In the genomic region with DNA sequence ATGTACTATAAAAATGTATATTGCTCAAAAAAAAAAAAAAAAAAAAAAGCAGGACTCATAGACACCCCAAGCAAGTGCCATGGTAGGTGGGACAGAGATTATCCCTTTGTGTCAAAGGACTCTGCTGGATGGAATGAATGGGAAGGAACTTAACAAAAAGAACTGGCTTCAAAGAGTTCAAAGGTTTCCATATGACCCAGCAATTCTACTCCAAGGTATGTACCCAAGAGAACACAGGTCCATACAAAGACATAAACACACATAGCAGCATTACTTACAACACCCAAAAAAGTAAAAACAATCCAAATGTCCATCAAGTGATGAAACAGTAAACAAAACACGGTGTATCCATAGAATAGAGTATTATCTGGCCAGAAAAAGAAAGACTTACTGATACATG, we compare ENCODE assay signal across 20 cellular contexts.
A peak's percentile ranks its signal among the peaks of the same experiment; 100 is the strongest.
DNase-seq lines count a peak whose midpoint lies in the region; ATAC-seq, FAIRE-seq and TF ChIP-seq lines count a peak whose summit lies in the region.
"Had no signal": no experiment of that assay in that cellular context is flagged by ENCODE, and none has a peak within 500 bp of the region (broad histone marks: within the 10 kb centered on the region; RNA-seq: fewer than 3 reads in every experiment).

No MANE protein-coding gene starts in this region.

- H3K36me3 Mint-ChIP-seq in neural progenitor cell (peaks cover 4% of the 10 kb centered on the region), glutamatergic neuron (ENCODE audit: unreplicated experiment) (peaks cover 17% of the 10 kb centered on the region)

- H3K36me3 ChIP-seq in HepG2 (replicated peaks in 1 of 2; ENCODE audit: control insufficient read depth in 1 of 2, insufficient read depth in 2 of 2, low read length in 2 of 2), result no peaks in the 10 kb centered on the region
- H3K36me3 ChIP-seq in right lobe of liver, result no peaks in the 10 kb centered on the region
- no peaks in the 10 kb centered on the region for H3K36me3 ChIP-seq in neural progenitor cell

- H3K4me3 ChIP-seq in HepG2 (replicated peaks in 1 of 3; ENCODE audit: insufficient read depth in 1 of 3, low read depth in 2 of 3, low read length in 3 of 3) (no peak overlapping the region), right lobe of liver (no peak overlapping the region), neural progenitor cell (no peak overlapping the region)
- H3K4me3 ChIP-seq: A549; BLaER1 treated with 17β-estradiol and CSF1 and Interleukin-3, amounts not matched to agents 10 nM and 100 nM; GM12878 had no signal

- peak overlapping the region; percentile 2 for H3K27ac ChIP-seq in HepG2 (ENCODE audit: extremely low read length, insufficient read depth, low read length)
- no peak overlapping the region for H3K27ac ChIP-seq in right lobe of liver
- no peak overlapping the region for H3K27ac ChIP-seq in neural progenitor cell
- H3K27ac ChIP-seq: 22Rv1; A549; BLaER1 treated with 17β-estradiol and CSF1 and Interleukin-3, amounts not matched to agents 10 nM and 100 nM; C4-2B had no signal

- no peak for TF ChIP-seq RAD21 in HepG2 (CRISPR knock-in tag; IDR thresholded peaks at IDR 0.05)

- H4K20me1 ChIP-seq in HepG2 (ENCODE audit: insufficient read depth, low read length) (no peaks in the 10 kb centered on the region), neural progenitor cell (ENCODE audit: low read depth) (no peaks in the 10 kb centered on the region)
- H4K20me1 ChIP-seq: BLaER1 treated with 17β-estradiol and CSF1 and Interleukin-3, amounts not matched to agents 10 nM and 100 nM had no signal

- TF ChIP-seq EP300 in HepG2 (IDR thresholded peaks at IDR 0.05; ENCODE audit: low read depth in 2 of 2, low read length in 2 of 2) (no peak), HepG2 (CRISPR knock-in tag; IDR thresholded peaks at IDR 0.05; ENCODE audit: borderline replicate concordance) (no peak)

- WGBS in HepG2 (ENCODE audit: low lambda C conversion rate), result 23% methylated on average over 1 of the region's 1 CpG
- WGBS in right lobe of liver (ENCODE audit: insufficient coverage, low coverage, low lambda C conversion rate, missing lambda C conversion rate), result 60% methylated on average over 1 of the region's 1 CpG

- H3K27me3 ChIP-seq in HepG2 (ENCODE audit: control insufficient read depth in 1 of 2, insufficient read depth in 2 of 2, low read length in 2 of 2) (no peaks in the 10 kb centered on the region), right lobe of liver (no peaks in the 10 kb centered on the region), neural progenitor cell (no peaks in the 10 kb centered on the region)
- H3K27me3 ChIP-seq: BLaER1 treated with 17β-estradiol and CSF1 and Interleukin-3, amounts not matched to agents 10 nM and 100 nM had no signal

- H3K4me1 ChIP-seq in HepG2 (ENCODE audit: insufficient read depth, low read length) (peaks cover 20% of the 10 kb centered on the region), right lobe of liver (no peaks in the 10 kb centered on the region), neural progenitor cell (peaks cover 26% of the 10 kb centered on the region)
- H3K4me1 ChIP-seq: A549 had no signal

- H3K4me3 Mint-ChIP-seq in neural progenitor cell (no peak overlapping the region), glutamatergic neuron (ENCODE audit: unreplicated experiment) (no peak overlapping the region)
- H3K4me3 Mint-ChIP-seq: B cell; CD4-positive, alpha-beta T cell; CD8-positive, alpha-beta T cell had no signal

- TF ChIP-seq POLR2A in HepG2 (IDR thresholded peaks at IDR 0.05; ENCODE audit: insufficient read depth in 1 of 2, low read depth in 2 of 2, low read length in 2 of 2) (no peak), right lobe of liver (IDR thresholded peaks at IDR 0.05) (no peak)

- H3K9me3 Mint-ChIP-seq in neural progenitor cell (peaks cover 8% of the 10 kb centered on the region), glutamatergic neuron (ENCODE audit: unreplicated experiment) (peaks cover 2% of the 10 kb centered on the region)

- H2AFZ ChIP-seq in HepG2 (ENCODE audit: low read length), result no peak overlapping the region
- no peak overlapping the region for H2AFZ ChIP-seq in neural progenitor cell (replicated peaks)

- TF ChIP-seq CTCF in HepG2 (CRISPR knock-in tag; IDR thresholded peaks at IDR 0.05) (no peak), right lobe of liver (IDR thresholded peaks at IDR 0.05) (no peak), neural progenitor cell (IDR thresholded peaks at IDR 0.05) (no peak), glutamatergic neuron (IDR thresholded peaks at IDR 0.05; ENCODE audit: partially characterized antibody, unreplicated experiment) (no peak)

- intact Hi-C loops in HepG2 (cut with micrococcal nuclease; ENCODE audit: unreplicated experiment), result no loop called here
- intact Hi-C loops in right lobe of liver (cut with DNase I), result no loop called here

- DNase-seq in HepG2 (ENCODE audit: low spot score) (peak; percentile 59), right lobe of liver (no peak), neural progenitor cell (ENCODE audit: low spot score) (peak; percentile 36), glutamatergic neuron (no peak), HUDEP-2 (lab: John Stamatoyannopoulos, UW; ENCODE audit: unreplicated experiment in 76 of 76) (no peak)
- DNase-seq: AML-193; Caco-2; Calu3; CD4-positive, alpha-beta T cell; CD8-positive, alpha-beta T cell; DMS79 treated with DMSO at 0.1 percent for 48 hours; GDM1 had no signal

- peak; percentile 63 for FAIRE-seq in HepG2 (lab: Jason Lieb, UNC)
- FAIRE-seq: A549, D721Med, GM12878, GM12892 had no signal

- peak overlapping the region; percentile 19 for H3K27ac Mint-ChIP-seq in neural progenitor cell
- no peak overlapping the region for H3K27ac Mint-ChIP-seq in glutamatergic neuron (ENCODE audit: unreplicated experiment)
- H3K27ac Mint-ChIP-seq: B cell; CD4-positive, alpha-beta T cell; CD8-positive, alpha-beta T cell had no signal

- no TSS peak for BruUV-seq in HepG2 (replicated peaks; lab: Mats Ljungman, UMichigan)

- POLR2A ChIA-PET in HepG2 (lab: Yijun Ruan, JAX), result no interaction called here

- H3K4me2 ChIP-seq in HepG2 (ENCODE audit: low read depth, low read length) (no peak overlapping the region), neural progenitor cell (peak overlapping the region; percentile 62)
- H3K4me2 ChIP-seq: A549 had no signal

- H3K4me1 Mint-ChIP-seq in neural progenitor cell (peaks cover 29% of the 10 kb centered on the region), glutamatergic neuron (ENCODE audit: low read depth, unreplicated experiment) (peaks cover 3% of the 10 kb centered on the region)
- H3K4me1 Mint-ChIP-seq: B cell had no signal

- H3F3A ChIP-seq in neural progenitor cell (ENCODE audit: low read depth), result peaks cover 4% of the 10 kb centered on the region

- no peaks in the 10 kb centered on the region for H3K79me2 ChIP-seq in HepG2 (ENCODE audit: insufficient read depth, low read length)
- no peaks in the 10 kb centered on the region for H3K79me2 ChIP-seq in neural progenitor cell (ENCODE audit: low read depth)

- H3K9me3 ChIP-seq in HepG2 (ENCODE audit: low read length) (peaks cover 10% of the 10 kb centered on the region; the same call in 1 of the 2 replicates), right lobe of liver (no peaks in the 10 kb centered on the region), neural progenitor cell (ENCODE audit: low read depth) (no peaks in the 10 kb centered on the region)

- H3K27me3 Mint-ChIP-seq in neural progenitor cell (ENCODE audit: insufficient read depth, low read depth), result no peaks in the 10 kb centered on the region
- no peaks in the 10 kb centered on the region for H3K27me3 Mint-ChIP-seq in glutamatergic neuron (ENCODE audit: unreplicated experiment)
- H3K27me3 Mint-ChIP-seq: B cell; CD4-positive, alpha-beta T cell had no signal

- CTCF ChIA-PET in HepG2 (lab: Yijun Ruan, JAX; ENCODE audit: low intra/inter-chr PET ratio, low total read pairs), result no interaction called here

- peak; percentile 62; the same call in 2 of the 3 replicates for ATAC-seq in HepG2
- no peak for ATAC-seq in right lobe of liver
- ATAC-seq: A549; CD8-positive, alpha-beta T cell; GM12878 had no signal

- in situ Hi-C loops in HepG2 (cut with HindIII; ENCODE audit: extremely low pct_ligation_motif_present, low pct_unique_long_range_greater_than_20kb), result no loop called here

- no peak overlapping the region for H3K9ac ChIP-seq in HepG2 (ENCODE audit: insufficient read depth, low read depth, low read length)
- no peak overlapping the region for H3K9ac ChIP-seq in neural progenitor cell
- H3K9ac ChIP-seq: BLaER1 treated with 17β-estradiol and CSF1 and Interleukin-3, amounts not matched to agents 10 nM and 100 nM had no signal

TF ChIP-seq in HepG2, 621 proteins besides CTCF, POLR2A, EP300 and RAD21 (continues in another document):
- TF ChIP-seq SYNCRIP (IDR thresholded peaks at IDR 0.05; ENCODE audit: insufficient read depth, low read depth, low read length), result no peak
- TF ChIP-seq ETV6 (CRISPR knock-in tag; conservative IDR thresholded peaks at IDR 0.05), result no peak
- TF ChIP-seq ZNF235 (CRISPR knock-in tag; IDR thresholded peaks at IDR 0.05; ENCODE audit: borderline replicate concordance), result no peak
- no peak for TF ChIP-seq GFI1 (CRISPR knock-in tag; IDR thresholded peaks at IDR 0.05; ENCODE audit: borderline replicate concordance)
- TF ChIP-seq, protein P1, sequence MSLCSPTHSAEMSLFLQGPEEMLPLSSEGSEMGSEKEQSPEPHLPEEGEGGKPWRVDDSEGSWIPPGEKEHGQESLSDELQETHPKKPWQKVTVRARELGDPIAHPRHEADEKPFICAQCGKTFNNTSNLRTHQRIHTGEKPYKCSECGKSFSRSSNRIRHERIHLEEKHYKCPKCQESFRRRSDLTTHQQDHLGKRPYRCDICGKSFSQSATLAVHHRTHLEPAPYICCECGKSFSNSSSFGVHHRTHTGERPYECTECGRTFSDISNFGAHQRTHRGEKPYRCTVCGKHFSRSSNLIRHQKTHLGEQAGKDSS (CRISPR knock-in tag; IDR thresholded peaks at IDR 0.05; ENCODE audit: borderline replicate concordance, low read depth), result no peak
- TF ChIP-seq GPN1 (CRISPR knock-in tag; IDR thresholded peaks at IDR 0.05; ENCODE audit: borderline replicate concordance), result no peak
- TF ChIP-seq FOXJ3 (CRISPR knock-in tag; IDR thresholded peaks at IDR 0.05; ENCODE audit: borderline replicate concordance), result no peak
- TF ChIP-seq ZNF614 (CRISPR knock-in tag; IDR thresholded peaks at IDR 0.05; ENCODE audit: borderline replicate concordance), result no peak
- TF ChIP-seq HNF4G (IDR thresholded peaks at IDR 0.05; ENCODE audit: borderline replicate concordance, low read depth, low read length), result 0 out of 2 replicates have a peak, but pooled peaks have one; percentile 29
- TF ChIP-seq HNF4G (CRISPR knock-in tag; IDR thresholded peaks at IDR 0.05; ENCODE audit: borderline replicate concordance, low read depth), result no peak
- TF ChIP-seq HNF4A (CRISPR knock-in tag; IDR thresholded peaks at IDR 0.05), result peak; percentile 34; the same call in 1 of the 2 replicates
- peak; percentile 55; the same call in 1 of the 2 replicates for TF ChIP-seq FOXP1 (IDR thresholded peaks at IDR 0.05)
- peak; percentile 30; the same call in 1 of the 2 replicates for TF ChIP-seq FOXP1 (CRISPR knock-in tag; IDR thresholded peaks at IDR 0.05)
- TF ChIP-seq YY1 (IDR thresholded peaks at IDR 0.05; ENCODE audit: insufficient read depth, insufficient replicate concordance, low read depth, low read length), result no peak
- TF ChIP-seq KDM4B (CRISPR knock-in tag; IDR thresholded peaks at IDR 0.05), result no peak

Comparison
In these comparisons a context has a peak if more than half of its experiments do, and no peak if none do; other contexts are left out.
1. DNase-seq: peak in HepG2 (single experiment) and neural progenitor cell (single experiment); none in right lobe of liver (0 of 3), glutamatergic neuron (single experiment) and HUDEP-2 (0 of 76).